ENCODE assay signal across 10 cellular contexts in the genomic region with DNA sequence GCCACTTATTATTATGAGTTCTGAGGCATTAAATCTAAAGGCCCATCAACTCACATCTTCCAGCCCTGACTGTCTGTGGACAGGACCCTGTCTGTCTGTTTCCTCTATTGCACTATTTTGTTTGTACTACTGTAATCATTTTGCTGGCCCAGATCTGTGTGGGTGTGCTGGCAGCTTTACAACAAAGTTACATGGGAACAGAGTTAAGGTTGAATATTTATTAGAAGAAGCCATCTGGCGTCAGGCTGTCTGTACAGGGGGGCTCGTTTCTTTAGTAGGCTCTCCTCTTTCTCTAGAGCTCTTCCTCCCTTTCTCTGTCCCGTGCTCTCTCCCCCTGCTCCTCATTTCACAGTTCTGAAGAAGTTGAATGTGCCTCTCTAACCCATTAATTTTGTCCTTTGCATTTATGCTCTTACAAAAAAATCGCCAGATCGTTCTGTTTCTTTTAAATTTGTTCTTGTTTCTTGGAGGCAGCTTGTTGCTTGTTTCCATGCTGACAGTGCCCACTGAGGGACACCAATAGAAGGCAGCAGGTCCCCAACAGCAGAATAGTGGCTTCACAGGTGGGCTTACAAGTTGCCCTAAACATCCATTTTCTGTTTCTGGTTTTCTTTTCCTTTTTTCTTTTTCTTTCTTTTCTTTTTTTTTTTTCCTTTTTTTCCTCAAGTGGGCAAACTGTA.
DNase-seq lines count a peak whose midpoint lies in the region; ATAC-seq and TF ChIP-seq lines count a peak whose summit lies in the region.
"Had no signal": no experiment of that assay in that cellular context is flagged by ENCODE, and none has a peak within 500 bp of the region (broad histone marks: within the 10 kb centered on the region; RNA-seq: fewer than 3 reads in every experiment).

No MANE protein-coding gene starts in this region.

- no peak overlapping the region for H3K27ac Mint-ChIP-seq in GM23338
- no peak overlapping the region for H3K27ac Mint-ChIP-seq in activated naive CD8-positive, alpha-beta T cell treated with anti-CD3 and anti-CD28 coated beads, Interleukin-2, amount 50 U/mL, for 24 hours
- no peak overlapping the region for H3K27ac Mint-ChIP-seq in activated naive CD8-positive, alpha-beta T cell treated with anti-CD3 and anti-CD28 coated beads for 36 hours

- no peaks in the 10 kb centered on the region for H3K9me2 ChIP-seq in GM23338 (ENCODE audit: insufficient read depth)

- H3K79me2 ChIP-seq in GM23338 (replicated peaks; ENCODE audit: insufficient read depth): no peaks in the 10 kb centered on the region

- intact Hi-C loops in left cardiac atrium (cut with DNase I) (no loop called here), colonic mucosa (cut with DNase I) (no loop called here)

- H3K27ac ChIP-seq in GM23338 (ENCODE audit: low read depth) (no peak overlapping the region), stomach smooth muscle (ENCODE audit: low read length) (no peak overlapping the region), colonic mucosa (no peak overlapping the region)
- H3K27ac ChIP-seq: neutrophil had no signal

- H3K4me3 ChIP-seq in GM23338 (no peak overlapping the region), WI38 (ENCODE audit: low read depth, low read length) (peak overlapping the region; percentile 47), stomach smooth muscle (ENCODE audit: low read length in 2 of 2) (peak overlapping the region; percentile 44 to 56), colonic mucosa (no peak overlapping the region)

- ATAC-seq in GM23338 (peak; percentile 38), left cardiac atrium (peak; percentile 19 to 73), GM18861 (IDR thresholded peaks at IDR 0.05; ENCODE audit: unreplicated experiment) (no peak)
- ATAC-seq in activated naive CD8-positive, alpha-beta T cell treated with anti-CD3 and anti-CD28 coated beads, Interleukin-2, amount 50 U/mL, for 24 hours: no peak

- no peaks in the 10 kb centered on the region for H3K36me3 Mint-ChIP-seq in GM23338 (ENCODE audit: low read depth)
- H3K36me3 Mint-ChIP-seq in activated naive CD8-positive, alpha-beta T cell treated with anti-CD3 and anti-CD28 coated beads, Interleukin-2, amount 50 U/mL, for 24 hours (ENCODE audit: low read depth): no peaks in the 10 kb centered on the region
- H3K36me3 Mint-ChIP-seq in activated naive CD8-positive, alpha-beta T cell treated with anti-CD3 and anti-CD28 coated beads for 36 hours: no peaks in the 10 kb centered on the region

- H2AFZ ChIP-seq in GM23338: peak overlapping the region; percentile 65

- H3K36me3 ChIP-seq in GM23338 (ENCODE audit: insufficient read depth) (no peaks in the 10 kb centered on the region), stomach smooth muscle (ENCODE audit: control insufficient read depth in 2 of 2, insufficient read depth in 2 of 2, low read length in 2 of 2) (no peaks in the 10 kb centered on the region), colonic mucosa (no peaks in the 10 kb centered on the region)
- H3K36me3 ChIP-seq: neutrophil had no signal

- TF ChIP-seq CTCF in GM23338 (conservative IDR thresholded peaks at IDR 0.05; ENCODE audit: low read depth in 2 of 2): no peak
- TF ChIP-seq CTCF in WI38 (IDR thresholded peaks at IDR 0.05; ENCODE audit: low read depth, low read length): no peak
- no peak for TF ChIP-seq CTCF in colonic mucosa (IDR thresholded peaks at IDR 0.05)

- H3K4me3 Mint-ChIP-seq in GM23338: no peak overlapping the region
- H3K4me3 Mint-ChIP-seq in activated naive CD8-positive, alpha-beta T cell treated with anti-CD3 and anti-CD28 coated beads, Interleukin-2, amount 50 U/mL, for 24 hours: no peak overlapping the region
- H3K4me3 Mint-ChIP-seq in activated naive CD8-positive, alpha-beta T cell treated with anti-CD3 and anti-CD28 coated beads for 36 hours: no peak overlapping the region

- H3K27me3 Mint-ChIP-seq in GM23338 (ENCODE audit: insufficient read depth, low read depth, poor library complexity): no peaks in the 10 kb centered on the region
- peaks cover 6% of the 10 kb centered on the region for H3K27me3 Mint-ChIP-seq in activated naive CD8-positive, alpha-beta T cell treated with anti-CD3 and anti-CD28 coated beads, Interleukin-2, amount 50 U/mL, for 24 hours
- peaks cover under 1% of the 10 kb centered on the region for H3K27me3 Mint-ChIP-seq in activated naive CD8-positive, alpha-beta T cell treated with anti-CD3 and anti-CD28 coated beads for 36 hours

- H3K9ac ChIP-seq in stomach smooth muscle (ENCODE audit: low read length in 2 of 2) (no peak overlapping the region), colonic mucosa (ENCODE audit: low read depth in 2 of 2, low read length in 2 of 2) (no peak overlapping the region)

- no peaks in the 10 kb centered on the region for H3K27me3 ChIP-seq in GM23338 (ENCODE audit: insufficient read depth)
- no peaks in the 10 kb centered on the region for H3K27me3 ChIP-seq in stomach smooth muscle (ENCODE audit: control insufficient read depth in 1 of 2, insufficient read depth in 2 of 2, low read length in 2 of 2)
- no peaks in the 10 kb centered on the region for H3K27me3 ChIP-seq in colonic mucosa
- H3K27me3 ChIP-seq: neutrophil had no signal

- peaks cover 3% of the 10 kb centered on the region; the same call in 1 of the 3 replicates for H3K4me1 Mint-ChIP-seq in GM23338
- H3K4me1 Mint-ChIP-seq in activated naive CD8-positive, alpha-beta T cell treated with anti-CD3 and anti-CD28 coated beads, Interleukin-2, amount 50 U/mL, for 24 hours: no peaks in the 10 kb centered on the region
- H3K4me1 Mint-ChIP-seq in activated naive CD8-positive, alpha-beta T cell treated with anti-CD3 and anti-CD28 coated beads for 36 hours: no peaks in the 10 kb centered on the region

- no peaks in the 10 kb centered on the region for H4K20me1 ChIP-seq in GM23338 (replicated peaks; ENCODE audit: insufficient read depth)

- no peaks in the 10 kb centered on the region for H3K9me3 Mint-ChIP-seq in GM23338
- H3K9me3 Mint-ChIP-seq in activated naive CD8-positive, alpha-beta T cell treated with anti-CD3 and anti-CD28 coated beads, Interleukin-2, amount 50 U/mL, for 24 hours: no peaks in the 10 kb centered on the region
- no peaks in the 10 kb centered on the region for H3K9me3 Mint-ChIP-seq in activated naive CD8-positive, alpha-beta T cell treated with anti-CD3 and anti-CD28 coated beads for 36 hours

- peaks cover 8% of the 10 kb centered on the region; the same call in 1 of the 2 replicates for H3K4me1 ChIP-seq in GM23338 (ENCODE audit: insufficient read depth)
- no peaks in the 10 kb centered on the region for H3K4me1 ChIP-seq in stomach smooth muscle (ENCODE audit: control insufficient read depth, insufficient read depth, low read length)
- no peaks in the 10 kb centered on the region for H3K4me1 ChIP-seq in colonic mucosa

- no peak for DNase-seq in GM23338 (ENCODE audit: low spot score)
- peak; percentile 27 for DNase-seq in left cardiac atrium
- DNase-seq in activated naive CD8-positive, alpha-beta T cell treated with anti-CD3 and anti-CD28 coated beads, Interleukin-2, amount 50 U/mL, for 24 hours: no peak
- no peak for DNase-seq in colonic mucosa
- DNase-seq in activated naive CD8-positive, alpha-beta T cell treated with anti-CD3 and anti-CD28 coated beads for 36 hours: no peak
- DNase-seq: T1000 had no signal

- H3K4me2 ChIP-seq in GM23338: no peak overlapping the region

- H3K9me3 ChIP-seq in stomach smooth muscle (ENCODE audit: control insufficient read depth in 2 of 2, low read length in 2 of 2) (no peaks in the 10 kb centered on the region), colonic mucosa (no peaks in the 10 kb centered on the region)
- H3K9me3 ChIP-seq: neutrophil had no signal

- no peaks in the 10 kb centered on the region for H3F3A ChIP-seq in GM23338 (replicated peaks; ENCODE audit: low read depth)

TF ChIP-seq in GM23338, 12 proteins besides CTCF, POLR2A, EP300 and RAD21:
- TF ChIP-seq ZNF331 (CRISPR knock-in tag; IDR thresholded peaks at IDR 0.05; ENCODE audit: low read depth) (no peak), STAT1 (IDR thresholded peaks at IDR 0.05; ENCODE audit: unreplicated experiment) (no peak), JUNB (IDR thresholded peaks at IDR 0.05; ENCODE audit: unreplicated experiment) (no peak), CREB1 (CRISPR knock-in tag; IDR thresholded peaks at IDR 0.05; ENCODE audit: low read depth) (no peak), NANOG (IDR thresholded peaks at IDR 0.05; ENCODE audit: borderline replicate concordance) (no peak), POLR2AphosphoS5 (IDR thresholded peaks at IDR 0.05; ENCODE audit: low read depth) (no peak)
- TF ChIP-seq, protein P1, sequence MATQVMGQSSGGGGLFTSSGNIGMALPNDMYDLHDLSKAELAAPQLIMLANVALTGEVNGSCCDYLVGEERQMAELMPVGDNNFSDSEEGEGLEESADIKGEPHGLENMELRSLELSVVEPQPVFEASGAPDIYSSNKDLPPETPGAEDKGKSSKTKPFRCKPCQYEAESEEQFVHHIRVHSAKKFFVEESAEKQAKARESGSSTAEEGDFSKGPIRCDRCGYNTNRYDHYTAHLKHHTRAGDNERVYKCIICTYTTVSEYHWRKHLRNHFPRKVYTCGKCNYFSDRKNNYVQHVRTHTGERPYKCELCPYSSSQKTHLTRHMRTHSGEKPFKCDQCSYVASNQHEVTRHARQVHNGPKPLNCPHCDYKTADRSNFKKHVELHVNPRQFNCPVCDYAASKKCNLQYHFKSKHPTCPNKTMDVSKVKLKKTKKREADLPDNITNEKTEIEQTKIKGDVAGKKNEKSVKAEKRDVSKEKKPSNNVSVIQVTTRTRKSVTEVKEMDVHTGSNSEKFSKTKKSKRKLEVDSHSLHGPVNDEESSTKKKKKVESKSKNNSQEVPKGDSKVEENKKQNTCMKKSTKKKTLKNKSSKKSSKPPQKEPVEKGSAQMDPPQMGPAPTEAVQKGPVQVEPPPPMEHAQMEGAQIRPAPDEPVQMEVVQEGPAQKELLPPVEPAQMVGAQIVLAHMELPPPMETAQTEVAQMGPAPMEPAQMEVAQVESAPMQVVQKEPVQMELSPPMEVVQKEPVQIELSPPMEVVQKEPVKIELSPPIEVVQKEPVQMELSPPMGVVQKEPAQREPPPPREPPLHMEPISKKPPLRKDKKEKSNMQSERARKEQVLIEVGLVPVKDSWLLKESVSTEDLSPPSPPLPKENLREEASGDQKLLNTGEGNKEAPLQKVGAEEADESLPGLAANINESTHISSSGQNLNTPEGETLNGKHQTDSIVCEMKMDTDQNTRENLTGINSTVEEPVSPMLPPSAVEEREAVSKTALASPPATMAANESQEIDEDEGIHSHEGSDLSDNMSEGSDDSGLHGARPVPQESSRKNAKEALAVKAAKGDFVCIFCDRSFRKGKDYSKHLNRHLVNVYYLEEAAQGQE (IDR thresholded peaks at IDR 0.05; ENCODE audit: unreplicated experiment): no peak
- TF ChIP-seq, protein P2, sequence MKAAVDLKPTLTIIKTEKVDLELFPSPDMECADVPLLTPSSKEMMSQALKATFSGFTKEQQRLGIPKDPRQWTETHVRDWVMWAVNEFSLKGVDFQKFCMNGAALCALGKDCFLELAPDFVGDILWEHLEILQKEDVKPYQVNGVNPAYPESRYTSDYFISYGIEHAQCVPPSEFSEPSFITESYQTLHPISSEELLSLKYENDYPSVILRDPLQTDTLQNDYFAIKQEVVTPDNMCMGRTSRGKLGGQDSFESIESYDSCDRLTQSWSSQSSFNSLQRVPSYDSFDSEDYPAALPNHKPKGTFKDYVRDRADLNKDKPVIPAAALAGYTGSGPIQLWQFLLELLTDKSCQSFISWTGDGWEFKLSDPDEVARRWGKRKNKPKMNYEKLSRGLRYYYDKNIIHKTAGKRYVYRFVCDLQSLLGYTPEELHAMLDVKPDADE (IDR thresholded peaks at IDR 0.05): no peak

Comparison
In these comparisons a context has a peak if more than half of its experiments do, and no peak if none do; other contexts are left out.
1. ATAC-seq: peak in GM23338 (single experiment) and left cardiac atrium (2 of 2); none in activated naive CD8-positive, alpha-beta T cell treated with anti-CD3 and anti-CD28 coated beads, Interleukin-2, amount 50 U/mL, for 24 hours (single experiment) and GM18861 (single experiment).
2. H3K4me3 ChIP-seq: peak in WI38 (single experiment) and stomach smooth muscle (2 of 2); none in GM23338 (single experiment) and colonic mucosa (single experiment).